Comparison of ENCODE assay signal across 1 cellular context in the genomic region with DNA sequence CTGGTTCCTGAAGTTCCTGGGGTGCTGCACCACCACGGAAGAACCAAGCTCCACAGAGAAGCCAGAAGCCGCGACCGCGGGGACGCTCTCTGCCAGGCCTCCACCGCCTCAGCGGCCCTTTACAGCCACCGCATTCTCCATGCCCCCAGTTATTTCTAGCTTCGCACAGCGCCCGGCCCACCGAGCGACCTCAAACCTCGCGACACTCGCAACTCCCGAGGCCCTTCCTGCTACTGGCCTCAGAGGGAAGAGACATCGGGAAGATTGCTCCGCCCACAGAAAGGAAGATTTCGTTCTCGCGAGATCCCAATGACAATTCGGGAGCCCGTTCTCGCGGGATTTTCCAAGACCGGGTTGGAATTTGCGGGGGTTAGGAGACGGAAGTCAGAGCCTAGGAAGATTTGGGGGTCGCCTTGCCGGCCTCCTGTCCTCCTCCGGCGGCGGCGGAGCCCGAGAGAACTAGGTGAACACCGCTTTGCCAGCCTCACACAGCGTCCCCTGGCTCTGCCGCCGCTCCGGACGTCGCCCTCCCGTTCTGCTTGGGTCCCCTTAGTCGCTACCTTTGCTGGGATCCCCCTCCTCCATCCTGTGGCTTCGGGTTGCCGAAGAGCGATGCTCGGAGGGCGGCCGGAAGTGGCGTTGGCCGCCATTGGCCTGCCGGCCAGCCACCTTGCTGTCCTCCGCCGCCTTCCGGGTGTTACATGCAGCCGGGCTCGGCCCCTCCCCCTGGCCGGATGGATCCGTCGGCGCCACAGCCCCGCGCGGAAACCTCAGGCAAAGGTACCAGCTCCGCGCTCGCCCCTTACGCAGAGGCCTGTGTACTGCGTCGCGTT.
TF ChIP-seq lines count a peak whose summit lies in the region.

A gene with protein sequence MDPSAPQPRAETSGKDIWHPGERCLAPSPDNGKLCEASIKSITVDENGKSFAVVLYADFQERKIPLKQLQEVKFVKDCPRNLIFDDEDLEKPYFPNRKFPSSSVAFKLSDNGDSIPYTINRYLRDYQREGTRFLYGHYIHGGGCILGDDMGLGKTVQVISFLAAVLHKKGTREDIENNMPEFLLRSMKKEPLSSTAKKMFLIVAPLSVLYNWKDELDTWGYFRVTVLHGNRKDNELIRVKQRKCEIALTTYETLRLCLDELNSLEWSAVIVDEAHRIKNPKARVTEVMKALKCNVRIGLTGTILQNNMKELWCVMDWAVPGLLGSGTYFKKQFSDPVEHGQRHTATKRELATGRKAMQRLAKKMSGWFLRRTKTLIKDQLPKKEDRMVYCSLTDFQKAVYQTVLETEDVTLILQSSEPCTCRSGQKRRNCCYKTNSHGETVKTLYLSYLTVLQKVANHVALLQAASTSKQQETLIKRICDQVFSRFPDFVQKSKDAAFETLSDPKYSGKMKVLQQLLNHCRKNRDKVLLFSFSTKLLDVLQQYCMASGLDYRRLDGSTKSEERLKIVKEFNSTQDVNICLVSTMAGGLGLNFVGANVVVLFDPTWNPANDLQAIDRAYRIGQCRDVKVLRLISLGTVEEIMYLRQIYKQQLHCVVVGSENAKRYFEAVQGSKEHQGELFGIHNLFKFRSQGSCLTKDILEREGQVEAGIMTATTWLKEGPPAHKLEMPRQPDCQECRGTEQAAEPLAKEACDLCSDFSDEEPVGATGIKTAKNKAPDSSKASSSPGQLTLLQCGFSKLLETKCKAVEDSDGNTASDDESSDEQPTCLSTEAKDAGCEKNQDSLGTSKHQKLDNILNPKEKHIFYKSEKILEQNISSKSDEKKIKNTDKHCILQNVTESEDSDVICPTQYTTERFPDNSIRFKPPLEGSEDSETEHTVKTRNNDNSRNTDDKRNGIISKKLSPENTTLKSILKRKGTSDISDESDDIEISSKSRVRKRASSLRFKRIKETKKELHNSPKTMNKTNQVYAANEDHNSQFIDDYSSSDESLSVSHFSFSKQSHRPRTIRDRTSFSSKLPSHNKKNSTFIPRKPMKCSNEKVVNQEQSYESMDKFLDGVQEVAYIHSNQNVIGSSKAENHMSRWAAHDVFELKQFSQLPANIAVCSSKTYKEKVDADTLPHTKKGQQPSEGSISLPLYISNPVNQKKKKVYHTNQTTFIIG (N-terminal part only) (plus strand): TSS at position 387 of the 833 bp plus-strand sequence. CDS start 348 bp downstream, at position 735.

TF ChIP-seq in HepG2, 621 proteins besides CTCF, POLR2A, EP300 and RAD21 (continued from another document):
- TF ChIP-seq, protein P1, sequence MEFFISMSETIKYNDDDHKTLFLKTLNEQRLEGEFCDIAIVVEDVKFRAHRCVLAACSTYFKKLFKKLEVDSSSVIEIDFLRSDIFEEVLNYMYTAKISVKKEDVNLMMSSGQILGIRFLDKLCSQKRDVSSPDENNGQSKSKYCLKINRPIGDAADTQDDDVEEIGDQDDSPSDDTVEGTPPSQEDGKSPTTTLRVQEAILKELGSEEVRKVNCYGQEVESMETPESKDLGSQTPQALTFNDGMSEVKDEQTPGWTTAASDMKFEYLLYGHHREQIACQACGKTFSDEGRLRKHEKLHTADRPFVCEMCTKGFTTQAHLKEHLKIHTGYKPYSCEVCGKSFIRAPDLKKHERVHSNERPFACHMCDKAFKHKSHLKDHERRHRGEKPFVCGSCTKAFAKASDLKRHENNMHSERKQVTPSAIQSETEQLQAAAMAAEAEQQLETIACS (CRISPR knock-in tag; IDR thresholded peaks at IDR 0.05), result peak; percentile 40; the same call in 1 of the 2 replicates
- TF ChIP-seq, protein P2, sequence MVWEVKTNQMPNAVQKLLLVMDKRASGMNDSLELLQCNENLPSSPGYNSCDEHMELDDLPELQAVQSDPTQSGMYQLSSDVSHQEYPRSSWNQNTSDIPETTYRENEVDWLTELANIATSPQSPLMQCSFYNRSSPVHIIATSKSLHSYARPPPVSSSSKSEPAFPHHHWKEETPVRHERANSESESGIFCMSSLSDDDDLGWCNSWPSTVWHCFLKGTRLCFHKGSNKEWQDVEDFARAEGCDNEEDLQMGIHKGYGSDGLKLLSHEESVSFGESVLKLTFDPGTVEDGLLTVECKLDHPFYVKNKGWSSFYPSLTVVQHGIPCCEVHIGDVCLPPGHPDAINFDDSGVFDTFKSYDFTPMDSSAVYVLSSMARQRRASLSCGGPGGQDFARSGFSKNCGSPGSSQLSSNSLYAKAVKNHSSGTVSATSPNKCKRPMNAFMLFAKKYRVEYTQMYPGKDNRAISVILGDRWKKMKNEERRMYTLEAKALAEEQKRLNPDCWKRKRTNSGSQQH (CRISPR knock-in tag; IDR thresholded peaks at IDR 0.05; ENCODE audit: low read depth), result peak; percentile 96
- TF ChIP-seq, protein P3, sequence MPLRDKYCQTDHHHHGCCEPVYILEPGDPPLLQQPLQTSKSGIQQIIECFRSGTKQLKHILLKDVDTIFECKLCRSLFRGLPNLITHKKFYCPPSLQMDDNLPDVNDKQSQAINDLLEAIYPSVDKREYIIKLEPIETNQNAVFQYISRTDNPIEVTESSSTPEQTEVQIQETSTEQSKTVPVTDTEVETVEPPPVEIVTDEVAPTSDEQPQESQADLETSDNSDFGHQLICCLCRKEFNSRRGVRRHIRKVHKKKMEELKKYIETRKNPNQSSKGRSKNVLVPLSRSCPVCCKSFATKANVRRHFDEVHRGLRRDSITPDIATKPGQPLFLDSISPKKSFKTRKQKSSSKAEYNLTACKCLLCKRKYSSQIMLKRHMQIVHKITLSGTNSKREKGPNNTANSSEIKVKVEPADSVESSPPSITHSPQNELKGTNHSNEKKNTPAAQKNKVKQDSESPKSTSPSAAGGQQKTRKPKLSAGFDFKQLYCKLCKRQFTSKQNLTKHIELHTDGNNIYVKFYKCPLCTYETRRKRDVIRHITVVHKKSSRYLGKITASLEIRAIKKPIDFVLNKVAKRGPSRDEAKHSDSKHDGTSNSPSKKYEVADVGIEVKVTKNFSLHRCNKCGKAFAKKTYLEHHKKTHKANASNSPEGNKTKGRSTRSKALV (CRISPR knock-in tag; IDR thresholded peaks at IDR 0.05), result peak; percentile 46; the same call in 1 of the 2 replicates
- TF ChIP-seq ZSCAN25 (CRISPR knock-in tag; IDR thresholded peaks at IDR 0.05) (peak; percentile 14; the same call in 1 of the 2 replicates), DMAP1 (CRISPR knock-in tag; IDR thresholded peaks at IDR 0.05) (peak; percentile 97), MTA3 (CRISPR knock-in tag; IDR thresholded peaks at IDR 0.05) (no peak), XRCC5 (optimal IDR thresholded peaks at IDR 0.05; ENCODE audit: low read length) (peak; percentile 93), RFXANK (CRISPR knock-in tag; IDR thresholded peaks at IDR 0.05) (0 out of 2 replicates have a peak, but pooled peaks have one; percentile 33), SOX5 (CRISPR knock-in tag; IDR thresholded peaks at IDR 0.05; ENCODE audit: borderline replicate concordance) (no peak; the same call in 1 of the 2 replicates), SP4 (CRISPR knock-in tag; IDR thresholded peaks at IDR 0.05) (peak; percentile 79), ZNF30 (CRISPR knock-in tag; IDR thresholded peaks at IDR 0.05) (peak; percentile 66; the same call in 1 of the 2 replicates), ZNF354B (CRISPR knock-in tag; IDR thresholded peaks at IDR 0.05) (no peak), CENPX (CRISPR knock-in tag; IDR thresholded peaks at IDR 0.05) (no peak), ZNF569 (CRISPR knock-in tag; IDR thresholded peaks at IDR 0.05; ENCODE audit: borderline replicate concordance) (0 out of 2 replicates have a peak, but pooled peaks have one; percentile 6), RNF2 (conservative IDR thresholded peaks at IDR 0.05; ENCODE audit: low read depth) (peak; percentile 88), RXRB (CRISPR knock-in tag; IDR thresholded peaks at IDR 0.05; ENCODE audit: borderline replicate concordance) (peak; percentile 61; the same call in 1 of the 2 replicates), ELF1 (CRISPR knock-in tag; IDR thresholded peaks at IDR 0.05) (peak; percentile 85), ZNF441 (CRISPR knock-in tag; IDR thresholded peaks at IDR 0.05; ENCODE audit: borderline replicate concordance) (peak; percentile 73; the same call in 1 of the 2 replicates), NFIB (CRISPR knock-in tag; IDR thresholded peaks at IDR 0.05; ENCODE audit: borderline replicate concordance) (no peak), SP2 (CRISPR knock-in tag; IDR thresholded peaks at IDR 0.05) (peak; percentile 65), TEAD2 (CRISPR knock-in tag; IDR thresholded peaks at IDR 0.05) (0 out of 2 replicates have a peak, but pooled peaks have one; percentile 29), KDM3A (CRISPR knock-in tag; IDR thresholded peaks at IDR 0.05; ENCODE audit: low read depth) (peak; percentile 74), KDM5B (CRISPR knock-in tag; IDR thresholded peaks at IDR 0.05; ENCODE audit: borderline replicate concordance) (peak; percentile 97), TAF15 (IDR thresholded peaks at IDR 0.05; ENCODE audit: low read depth, low read length, poor library complexity, severe bottlenecking) (no peak), POGZ (CRISPR knock-in tag; IDR thresholded peaks at IDR 0.05) (peak; percentile 99)
- TF ChIP-seq, protein P4, sequence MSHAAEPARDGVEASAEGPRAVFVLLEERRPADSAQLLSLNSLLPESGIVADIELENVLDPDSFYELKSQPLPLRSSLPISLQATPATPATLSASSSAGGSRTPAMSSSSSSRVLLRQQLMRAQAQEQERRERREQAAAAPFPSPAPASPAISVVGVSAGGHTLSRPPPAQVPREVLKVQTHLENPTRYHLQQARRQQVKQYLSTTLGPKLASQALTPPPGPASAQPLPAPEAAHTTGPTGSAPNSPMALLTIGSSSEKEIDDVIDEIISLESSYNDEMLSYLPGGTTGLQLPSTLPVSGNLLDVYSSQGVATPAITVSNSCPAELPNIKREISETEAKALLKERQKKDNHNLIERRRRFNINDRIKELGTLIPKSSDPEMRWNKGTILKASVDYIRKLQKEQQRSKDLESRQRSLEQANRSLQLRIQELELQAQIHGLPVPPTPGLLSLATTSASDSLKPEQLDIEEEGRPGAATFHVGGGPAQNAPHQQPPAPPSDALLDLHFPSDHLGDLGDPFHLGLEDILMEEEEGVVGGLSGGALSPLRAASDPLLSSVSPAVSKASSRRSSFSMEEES (CRISPR knock-in tag; IDR thresholded peaks at IDR 0.05), result peak; percentile 61; the same call in 1 of the 2 replicates
- TF ChIP-seq, protein P5, sequence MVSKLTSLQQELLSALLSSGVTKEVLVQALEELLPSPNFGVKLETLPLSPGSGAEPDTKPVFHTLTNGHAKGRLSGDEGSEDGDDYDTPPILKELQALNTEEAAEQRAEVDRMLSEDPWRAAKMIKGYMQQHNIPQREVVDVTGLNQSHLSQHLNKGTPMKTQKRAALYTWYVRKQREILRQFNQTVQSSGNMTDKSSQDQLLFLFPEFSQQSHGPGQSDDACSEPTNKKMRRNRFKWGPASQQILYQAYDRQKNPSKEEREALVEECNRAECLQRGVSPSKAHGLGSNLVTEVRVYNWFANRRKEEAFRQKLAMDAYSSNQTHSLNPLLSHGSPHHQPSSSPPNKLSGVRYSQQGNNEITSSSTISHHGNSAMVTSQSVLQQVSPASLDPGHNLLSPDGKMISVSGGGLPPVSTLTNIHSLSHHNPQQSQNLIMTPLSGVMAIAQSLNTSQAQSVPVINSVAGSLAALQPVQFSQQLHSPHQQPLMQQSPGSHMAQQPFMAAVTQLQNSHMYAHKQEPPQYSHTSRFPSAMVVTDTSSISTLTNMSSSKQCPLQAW (CRISPR knock-in tag; IDR thresholded peaks at IDR 0.05), result no peak; the same call in 1 of the 2 replicates
- TF ChIP-seq, protein P6, sequence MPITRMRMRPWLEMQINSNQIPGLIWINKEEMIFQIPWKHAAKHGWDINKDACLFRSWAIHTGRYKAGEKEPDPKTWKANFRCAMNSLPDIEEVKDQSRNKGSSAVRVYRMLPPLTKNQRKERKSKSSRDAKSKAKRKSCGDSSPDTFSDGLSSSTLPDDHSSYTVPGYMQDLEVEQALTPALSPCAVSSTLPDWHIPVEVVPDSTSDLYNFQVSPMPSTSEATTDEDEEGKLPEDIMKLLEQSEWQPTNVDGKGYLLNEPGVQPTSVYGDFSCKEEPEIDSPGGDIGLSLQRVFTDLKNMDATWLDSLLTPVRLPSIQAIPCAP (CRISPR knock-in tag; IDR thresholded peaks at IDR 0.05; ENCODE audit: low read depth), result no peak
